Comparison of ENCODE assay signal across 9 cellular contexts in genomic region chr5:126446498-126447224, GRCh38. TPM values are rescaled to one million over a fixed set of nuclear protein-coding genes. Genes with fewer than 3 reads are reported as not detected.
DNase-seq lines count a peak whose midpoint lies in the region; ATAC-seq and TF ChIP-seq lines count a peak whose summit lies in the region.
"Had no signal": no experiment of that assay in that cellular context is flagged by ENCODE, and none has a peak within 500 bp of the region (broad histone marks: within the 10 kb centered on the region; RNA-seq: fewer than 3 reads in every experiment).

No MANE protein-coding gene starts in this region.

- H2AFZ ChIP-seq in PC-9 = no peak overlapping the region

- no peaks in the 10 kb centered on the region for H3K79me2 ChIP-seq in PC-9 (ENCODE audit: low read depth)

- DNase-seq in left cardiac atrium (no peak), left ventricle myocardium superior (no peak), PC-9 (peak; percentile 63 to 77), epithelial cell of esophagus (ENCODE audit: low read depth) (peak; percentile 99), ovary (no peak), RPMI8226 (no peak), NCI-H2171 (lab: John Stamatoyannopoulos, UW) (no peak)
- peak in 2 of 3 donors; percentile 52 to 60 for DNase-seq in stimulated activated CD4-positive, alpha-beta T cell treated with anti-CD3 and anti-CD28 coated beads, TNF-alpha, amount 100 ng/mL, for 48 hours (ENCODE audit: low read depth in 3 of 3)

- TF ChIP-seq CTCF in PC-9 (conservative IDR thresholded peaks at IDR 0.05) = no peak
- TF ChIP-seq CTCF in epithelial cell of esophagus (IDR thresholded peaks at IDR 0.05; ENCODE audit: insufficient read depth, low read depth, low read length, missing control alignments) = no peak
- no peak for TF ChIP-seq CTCF in ovary (IDR thresholded peaks at IDR 0.05)

- WGBS in ovary, 3 donors = 37 to 65% (median 54%) methylated on average over 9 of the region's 9 CpGs

- H4K20me1 ChIP-seq in PC-9 (ENCODE audit: insufficient read depth) = no peaks in the 10 kb centered on the region

- H3K27me3 ChIP-seq in PC-9 (ENCODE audit: insufficient read depth, low read depth) (no peaks in the 10 kb centered on the region), ovary (no peaks in the 10 kb centered on the region)

- no peaks in the 10 kb centered on the region for H3K9me2 ChIP-seq in PC-9 (ENCODE audit: insufficient read depth)

- H3K4me2 ChIP-seq in PC-9 = peak overlapping the region; percentile 38; the same call in 1 of the 2 replicates

- H3K9me3 ChIP-seq in PC-9 (ENCODE audit: insufficient read depth, low read depth) (0 out of 2 replicates have a peak, but pooled peaks cover 6% of the 10 kb centered on the region), ovary (no peaks in the 10 kb centered on the region)

- H3K36me3 ChIP-seq in PC-9 (ENCODE audit: low read depth) = no peaks in the 10 kb centered on the region
- no peaks in the 10 kb centered on the region for H3K36me3 ChIP-seq in ovary

- H3K27ac ChIP-seq in PC-9 (peak overlapping the region; percentile 83), ovary (no peak overlapping the region)
- H3K27ac ChIP-seq: VCaP had no signal

- H3K4me1 ChIP-seq in PC-9 (replicated peaks; ENCODE audit: insufficient read depth) = peaks cover 17% of the 10 kb centered on the region
- peaks cover 14% of the 10 kb centered on the region for H3K4me1 ChIP-seq in ovary (ENCODE audit: insufficient read depth)

- no peak for TF ChIP-seq POLR2A in ovary (IDR thresholded peaks at IDR 0.05)

- TSS peak; percentile 91 for BruUV-seq in PC-9 (replicated peaks; lab: Mats Ljungman, UMichigan)

- peak; percentile 9 to 62 for ATAC-seq in left cardiac atrium
- no peak for ATAC-seq in left ventricle myocardium superior

- TF ChIP-seq EP300 in ovary (IDR thresholded peaks at IDR 0.05) = no peak

- H3F3A ChIP-seq in PC-9 (ENCODE audit: insufficient read depth, low read depth) = no peaks in the 10 kb centered on the region

- intact Hi-C loops in left cardiac atrium (cut with DNase I) = no loop called here
- intact Hi-C loops in left ventricle myocardium superior (cut with micrococcal nuclease) = no loop called here
- intact Hi-C loops in PC-9 (cut with micrococcal nuclease; ENCODE audit: unreplicated experiment) = loop anchor here (1.0 to 2.0 kb wide), 3 partner anchors 24 to 92 kb away; partner anchors contain the start of gene GRAMD2B
- intact Hi-C loops in ovary (cut with DNase I) = no loop called here

- no peak overlapping the region for H3K4me3 ChIP-seq in PC-9
- no peak overlapping the region for H3K4me3 ChIP-seq in epithelial cell of esophagus (ENCODE audit: low read length)
- no peak overlapping the region for H3K4me3 ChIP-seq in ovary

- CTCF ChIA-PET in PC-9 (lab: Charles Lee) = interaction anchor here (0.6 kb wide), 1 partner anchor 22 kb away, joined by 6 read pairs; no protein-coding TSS in a partner anchor

- POLR2A ChIA-PET in PC-9 (lab: Charles Lee; ENCODE audit: unreplicated experiment) = interaction anchor here (0.6 to 1.0 kb wide), 6 partner anchors 24 to 102 kb away, joined by 3 to 12 read pairs (median 6); partner anchors contain the start of gene GRAMD2B

RNA-seq across cellular contexts. Expression of gene GRAMD2B, which starts 23.5 kb away (rescaled TPM):
- total RNA-seq in left cardiac atrium (10 to 100 TPM; 20.8 to 32.7 TPM), left ventricle myocardium superior (35.2 TPM), PC-9 (2021) (10.0 and 11.7 TPM in 2 replicates), ovary (10 to 100 TPM; 19.2 to 99.0 (median 32.2) TPM)
- polyA plus RNA-seq in ovary = 10 to 100 TPM; 28.4 to 42.5 TPM

Comparison
In these comparisons a context has a peak if more than half of its experiments do, and no peak if none do; other contexts are left out.
1. DNase-seq: peak in PC-9 (2 of 2), epithelial cell of esophagus (single experiment) and stimulated activated CD4-positive, alpha-beta T cell treated with anti-CD3 and anti-CD28 coated beads, TNF-alpha, amount 100 ng/mL, for 48 hours (2 of 3); none in left cardiac atrium (single experiment), left ventricle myocardium superior (single experiment), ovary (0 of 5), RPMI8226 (single experiment) and NCI-H2171 (single experiment).